In the genomic region with DNA sequence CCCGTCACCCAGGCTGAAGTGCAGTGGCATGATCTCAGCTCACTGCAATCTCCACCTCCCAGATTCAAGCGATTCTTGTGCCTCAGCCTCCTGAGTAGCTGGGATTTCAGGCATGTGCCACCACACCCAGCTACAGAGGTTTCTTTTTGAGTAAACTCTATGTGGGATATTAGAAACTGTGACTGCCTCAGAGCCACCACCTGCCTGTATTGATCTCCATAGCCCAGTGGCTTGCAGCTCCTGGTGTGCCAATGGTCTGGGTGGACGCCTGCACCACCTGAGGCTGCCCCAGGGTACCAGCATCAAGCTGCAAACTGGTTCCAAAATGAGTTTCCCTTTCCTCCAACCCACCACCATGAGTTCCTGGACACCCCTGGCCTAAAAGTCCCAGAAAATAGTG, we compare ENCODE assay signal across 30 cellular contexts.
"Had no signal": no experiment of that assay in that cellular context is flagged by ENCODE, and none has a peak within 500 bp of the region (broad histone marks: within the 10 kb centered on the region; RNA-seq: fewer than 3 reads in every experiment).

No MANE protein-coding gene starts in this region.

- H3K4me3 ChIP-seq: K562, Peyer's patch had no signal

- H3K4me1 Mint-ChIP-seq: activated CD8-positive, alpha-beta memory T cell treated with anti-CD3 and anti-CD28 coated beads, Interleukin-2, amount 10 ng/mL, durations not matched to agents 7 days and 5 days; activated T-helper 17 cell treated with anti-CD3 and anti-CD28 coated beads, Interleukin-2, amount 50 U/mL, for 72 hours had no signal

- H3K27ac ChIP-seq: brain microvascular endothelial cell, WERI-Rb-1 had no signal

- H3K27me3 ChIP-seq: brain microvascular endothelial cell, Peyer's patch had no signal

- H3K9me3 ChIP-seq: Peyer's patch had no signal

- DNase-seq: activated CD4-positive, alpha-beta memory T cell treated with anti-CD3 and anti-CD28 coated beads, Interleukin-2, amount 10 ng/mL, durations not matched to agents 7 days and 5 days; activated CD4-positive, alpha-beta T cell treated with anti-CD3 and anti-CD28 coated beads for 1 hour; activated CD4-positive, alpha-beta T cell treated with anti-CD3 and anti-CD28 coated beads for 48 hours; activated CD4-positive, CD25-positive, alpha-beta regulatory T cell; activated CD8-positive, alpha-beta memory T cell treated with anti-CD3 and anti-CD28 coated beads for 24 hours; activated CD8-positive, alpha-beta memory T cell treated with anti-CD3 and anti-CD28 coated beads, Interleukin-2, amount 10 ng/mL, durations not matched to agents 7 days and 5 days; activated CD8-positive, alpha-beta memory T cell treated with anti-CD3 and anti-CD28 coated beads, Interleukin-2, amount 50 U/mL, for 48 hours; activated effector memory CD4-positive, alpha-beta T cell treated with anti-CD3 and anti-CD28 coated beads, Interleukin-2, amount 50 U/mL, for 16 hours; activated naive CD4-positive, alpha-beta T cell; activated naive CD4-positive, alpha-beta T cell treated with anti-CD3 and anti-CD28 coated beads, Interleukin-2, amount 50 U/mL, for 16 hours; activated naive CD8-positive, alpha-beta T cell treated with anti-CD3 and anti-CD28 coated beads for 36 hours; activated T-cell treated with anti-CD3 and anti-CD28 coated beads, Interleukin-2, amount 50 U/mL, for 72 hours; amniotic stem cell; aorta; brain microvascular endothelial cell; central memory CD4-positive, alpha-beta T cell; NCI-H1105; NCI-H1417 treated with DMSO at 0.1 percent for 48 hours; NCI-H187 treated with DMSO at 0.1 percent for 48 hours; NCI-H2081 treated with DMSO at 0.1 percent for 48 hours; NCI-H345; NCI-H524 treated with DMSO at 0.1 percent for 48 hours; Peyer's patch; RPMI8226; SIG-M5; T1000; WERI-Rb-1 had no signal

- ATAC-seq: activated CD8-positive, alpha-beta memory T cell treated with anti-CD3 and anti-CD28 coated beads, Interleukin-2, amount 10 ng/mL, durations not matched to agents 7 days and 5 days; activated T-cell treated with anti-CD3 and anti-CD28 coated beads, Interleukin-2, amount 50 U/mL, for 72 hours; activated T-helper 17 cell treated with anti-CD3 and anti-CD28 coated beads, Interleukin-2, amount 50 U/mL, for 72 hours; K562; Right ventricle myocardium inferior had no signal

- H3K4me3 Mint-ChIP-seq: activated CD4-positive, alpha-beta memory T cell treated with anti-CD3 and anti-CD28 coated beads, Interleukin-2, amount 10 ng/mL, durations not matched to agents 7 days and 5 days; activated CD8-positive, alpha-beta memory T cell treated with anti-CD3 and anti-CD28 coated beads, Interleukin-2, amount 10 ng/mL, durations not matched to agents 7 days and 5 days; activated naive CD8-positive, alpha-beta T cell treated with anti-CD3 and anti-CD28 coated beads for 36 hours; activated T-cell treated with anti-CD3 and anti-CD28 coated beads, Interleukin-2, amount 50 U/mL, for 72 hours; activated T-helper 17 cell treated with anti-CD3 and anti-CD28 coated beads, Interleukin-2, amount 50 U/mL, for 72 hours had no signal

- H3K27ac Mint-ChIP-seq: activated CD4-positive, alpha-beta memory T cell treated with anti-CD3 and anti-CD28 coated beads, Interleukin-2, amount 10 ng/mL, durations not matched to agents 7 days and 5 days; activated CD8-positive, alpha-beta memory T cell treated with anti-CD3 and anti-CD28 coated beads, Interleukin-2, amount 10 ng/mL, durations not matched to agents 7 days and 5 days; activated naive CD8-positive, alpha-beta T cell treated with anti-CD3 and anti-CD28 coated beads for 36 hours; activated T-cell treated with anti-CD3 and anti-CD28 coated beads, Interleukin-2, amount 50 U/mL, for 72 hours; activated T-helper 17 cell treated with anti-CD3 and anti-CD28 coated beads, Interleukin-2, amount 50 U/mL, for 72 hours had no signal

- H3K9me3 Mint-ChIP-seq: activated CD4-positive, alpha-beta memory T cell treated with anti-CD3 and anti-CD28 coated beads, Interleukin-2, amount 10 ng/mL, durations not matched to agents 7 days and 5 days; activated naive CD8-positive, alpha-beta T cell treated with anti-CD3 and anti-CD28 coated beads for 36 hours; activated T-cell treated with anti-CD3 and anti-CD28 coated beads, Interleukin-2, amount 50 U/mL, for 72 hours; activated T-helper 17 cell treated with anti-CD3 and anti-CD28 coated beads, Interleukin-2, amount 50 U/mL, for 72 hours had no signal

- H3K36me3 ChIP-seq: brain microvascular endothelial cell, Peyer's patch, WERI-Rb-1 had no signal

- H3K36me3 Mint-ChIP-seq: activated CD8-positive, alpha-beta memory T cell treated with anti-CD3 and anti-CD28 coated beads, Interleukin-2, amount 10 ng/mL, durations not matched to agents 7 days and 5 days; activated naive CD8-positive, alpha-beta T cell treated with anti-CD3 and anti-CD28 coated beads for 36 hours had no signal
